Comparison of ENCODE assay signal across 1 cellular context in genomic region chr2:239401450-239402227, GRCh38.
TF ChIP-seq lines count a peak whose summit lies in the region.

No MANE protein-coding gene starts in this region.

TF ChIP-seq in HepG2, 621 proteins besides CTCF, POLR2A, EP300 and RAD21 (continued from another document and continues in another):
- TF ChIP-seq PRDM4 (CRISPR knock-in tag; IDR thresholded peaks at IDR 0.05; ENCODE audit: borderline replicate concordance), result peak; percentile 83
- peak; percentile 99 for TF ChIP-seq ZNF235 (CRISPR knock-in tag; IDR thresholded peaks at IDR 0.05; ENCODE audit: borderline replicate concordance)
- peak; percentile 99 for TF ChIP-seq NR1H2 (CRISPR knock-in tag; IDR thresholded peaks at IDR 0.05; ENCODE audit: borderline replicate concordance, low read depth)
- peak; percentile 76; the same call in 1 of the 2 replicates for TF ChIP-seq ZKSCAN5 (CRISPR knock-in tag; IDR thresholded peaks at IDR 0.05)
- TF ChIP-seq ZBTB14 (CRISPR knock-in tag; IDR thresholded peaks at IDR 0.05), result peak; percentile 65
- TF ChIP-seq CENPX (CRISPR knock-in tag; IDR thresholded peaks at IDR 0.05), result no peak
- peak; percentile 99; the same call in 1 of the 2 replicates for TF ChIP-seq ZNF713 (CRISPR knock-in tag; IDR thresholded peaks at IDR 0.05)
- no peak; the same call in none of the 2 replicates for TF ChIP-seq SMYD3 (CRISPR knock-in tag; IDR thresholded peaks at IDR 0.05)
- no peak for TF ChIP-seq RERE (CRISPR knock-in tag; IDR thresholded peaks at IDR 0.05; ENCODE audit: low read depth)
- TF ChIP-seq MTA1 (CRISPR knock-in tag; IDR thresholded peaks at IDR 0.05; ENCODE audit: borderline replicate concordance), result peak; percentile 86; the same call in 1 of the 2 replicates
- TF ChIP-seq BRD4 (CRISPR knock-in tag; IDR thresholded peaks at IDR 0.05), result peak; percentile 100
- peak; percentile 98 for TF ChIP-seq ZNF543 (CRISPR knock-in tag; IDR thresholded peaks at IDR 0.05)
- TF ChIP-seq FOXK2 (IDR thresholded peaks at IDR 0.05), result no peak
- 0 out of 2 replicates have a peak, but pooled peaks have one; percentile 30 for TF ChIP-seq NFE2 (CRISPR knock-in tag; IDR thresholded peaks at IDR 0.05)
- TF ChIP-seq ZNF484 (CRISPR knock-in tag; IDR thresholded peaks at IDR 0.05; ENCODE audit: borderline replicate concordance, low read depth), result 0 out of 2 replicates have a peak, but pooled peaks have one; percentile 14
- TF ChIP-seq SRSF4 (IDR thresholded peaks at IDR 0.05; ENCODE audit: low read depth, low read length, poor library complexity, severe bottlenecking), result no peak
- peak; percentile 99 for TF ChIP-seq CREBL2 (CRISPR knock-in tag; IDR thresholded peaks at IDR 0.05; ENCODE audit: borderline replicate concordance)
- TF ChIP-seq PLRG1 (conservative IDR thresholded peaks at IDR 0.05), result no peak
- TF ChIP-seq ATF6 (CRISPR knock-in tag; conservative IDR thresholded peaks at IDR 0.05), result peak; percentile 29; the same call in 1 of the 2 replicates
- TF ChIP-seq KDM5A (IDR thresholded peaks at IDR 0.05; ENCODE audit: borderline replicate concordance, low read length), result peak; percentile 86
- TF ChIP-seq PCBP2 (optimal IDR thresholded peaks at IDR 0.05; ENCODE audit: low read depth, low read length, poor library complexity, severe bottlenecking), result no peak
- TF ChIP-seq ZFAT (CRISPR knock-in tag; conservative IDR thresholded peaks at IDR 0.05), result peak; percentile 93
- peak; percentile 54; the same call in 1 of the 2 replicates for TF ChIP-seq KDM1A (CRISPR knock-in tag; IDR thresholded peaks at IDR 0.05)
- TF ChIP-seq SMAD9 (CRISPR knock-in tag; IDR thresholded peaks at IDR 0.05), result peak; percentile 71; the same call in 1 of the 2 replicates
- no peak; the same call in 1 of the 2 replicates for TF ChIP-seq ZNF7 (CRISPR knock-in tag; IDR thresholded peaks at IDR 0.05)
- TF ChIP-seq ZNF737 (CRISPR knock-in tag; IDR thresholded peaks at IDR 0.05; ENCODE audit: borderline replicate concordance), result peak; percentile 59; the same call in 1 of the 2 replicates
- TF ChIP-seq PPARG (CRISPR knock-in tag; conservative IDR thresholded peaks at IDR 0.05), result peak; percentile 38; the same call in 1 of the 2 replicates
- peak; percentile 99 for TF ChIP-seq ZNF253 (CRISPR knock-in tag; IDR thresholded peaks at IDR 0.05; ENCODE audit: borderline replicate concordance)
- TF ChIP-seq KMT2A (CRISPR knock-in tag; IDR thresholded peaks at IDR 0.05), result peak; percentile 57; the same call in 1 of the 2 replicates
- peak; percentile 62 for TF ChIP-seq ATF3 (CRISPR knock-in tag; IDR thresholded peaks at IDR 0.05)
- TF ChIP-seq FOXP4 (CRISPR knock-in tag; IDR thresholded peaks at IDR 0.05), result peak; percentile 76
- no peak for TF ChIP-seq SYNCRIP (IDR thresholded peaks at IDR 0.05; ENCODE audit: insufficient read depth, low read depth, low read length)
- TF ChIP-seq MTERF4 (CRISPR knock-in tag; IDR thresholded peaks at IDR 0.05), result peak; percentile 100
- TF ChIP-seq ZSCAN31 (CRISPR knock-in tag; IDR thresholded peaks at IDR 0.05; ENCODE audit: low read depth), result peak; percentile 99
- TF ChIP-seq ZEB1 (IDR thresholded peaks at IDR 0.05; ENCODE audit: insufficient replicate concordance, low read depth), result no peak
- TF ChIP-seq ETS1 (CRISPR knock-in tag; IDR thresholded peaks at IDR 0.05), result peak; percentile 93
- TF ChIP-seq ZNF441 (CRISPR knock-in tag; IDR thresholded peaks at IDR 0.05; ENCODE audit: borderline replicate concordance), result peak; percentile 91
- peak; percentile 99 for TF ChIP-seq ARHGAP35 (CRISPR knock-in tag; IDR thresholded peaks at IDR 0.05; ENCODE audit: borderline replicate concordance)
- TF ChIP-seq FOSL2 (CRISPR knock-in tag; IDR thresholded peaks at IDR 0.05), result peak; percentile 65; the same call in 1 of the 2 replicates
- TF ChIP-seq NCOA2 (CRISPR knock-in tag; IDR thresholded peaks at IDR 0.05), result peak; percentile 54
- TF ChIP-seq BCL3 (CRISPR knock-in tag; IDR thresholded peaks at IDR 0.05), result peak; percentile 99
- peak; percentile 96 for TF ChIP-seq ZMYM4 (CRISPR knock-in tag; IDR thresholded peaks at IDR 0.05)
- TF ChIP-seq RXRA (CRISPR knock-in tag; IDR thresholded peaks at IDR 0.05), result peak; percentile 91
- TF ChIP-seq HHEX (CRISPR knock-in tag; IDR thresholded peaks at IDR 0.05), result no peak
- peak; percentile 99 for TF ChIP-seq ZNF883 (CRISPR knock-in tag; IDR thresholded peaks at IDR 0.05; ENCODE audit: not compliant biosample characterization)
- TF ChIP-seq ETV5 (CRISPR knock-in tag; IDR thresholded peaks at IDR 0.05; ENCODE audit: borderline replicate concordance), result peak; percentile 47; the same call in 1 of the 2 replicates
- TF ChIP-seq SUZ12 (IDR thresholded peaks at IDR 0.05; ENCODE audit: low read depth, low read length), result no peak
